In the genomic region with DNA sequence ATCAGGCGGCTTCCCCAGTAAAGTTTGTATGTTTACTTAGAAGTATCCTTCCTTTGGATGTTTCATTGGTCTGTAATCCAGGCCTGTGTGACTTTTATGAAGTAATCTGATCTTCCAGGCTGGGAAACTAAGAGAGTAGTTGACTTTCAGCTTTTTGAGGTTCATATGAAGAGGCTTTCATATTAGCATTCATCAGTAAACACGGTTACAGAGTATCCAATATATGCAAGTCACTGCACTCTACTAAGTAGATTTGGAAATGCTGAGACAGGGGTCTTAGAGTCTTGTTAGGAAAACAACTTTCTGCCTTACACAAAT, we compare ENCODE assay signal across 8 cellular contexts. TPM values are rescaled to one million over a fixed set of nuclear protein-coding genes. Genes with fewer than 3 reads are reported as not detected.
DNase-seq lines count a peak whose midpoint lies in the region; ATAC-seq and TF ChIP-seq lines count a peak whose summit lies in the region.

No MANE protein-coding gene starts in this region.

- TF ChIP-seq POLR2A in ovary (IDR thresholded peaks at IDR 0.05) = no peak

- ATAC-seq in HG03175 (IDR thresholded peaks at IDR 0.05; ENCODE audit: unreplicated experiment) (no peak), HG03280 (IDR thresholded peaks at IDR 0.05; ENCODE audit: unreplicated experiment) (no peak)

- no peaks in the 10 kb centered on the region for H3K27me3 ChIP-seq in ovary

- no peak for TF ChIP-seq EP300 in ovary (IDR thresholded peaks at IDR 0.05)

- no peaks in the 10 kb centered on the region for H3K9me3 ChIP-seq in ES-I3 (ENCODE audit: control insufficient read depth, insufficient read depth, low read length)
- no peaks in the 10 kb centered on the region for H3K9me3 ChIP-seq in ovary

- H3K36me3 ChIP-seq in ES-I3 (ENCODE audit: insufficient read depth, low read length) (peaks cover 3% of the 10 kb centered on the region; the same call in 1 of the 2 replicates), ovary (no peaks in the 10 kb centered on the region)

- H3K27ac ChIP-seq in epithelial cell of prostate = peak overlapping the region; percentile 85
- H3K27ac ChIP-seq in ovary = peak overlapping the region in 1 of 2 donors; percentile 81

- H3K4me1 ChIP-seq in ES-I3 (ENCODE audit: insufficient read depth, low read length) (peaks cover 6% of the 10 kb centered on the region; the same call in 1 of the 2 replicates), ovary (ENCODE audit: insufficient read depth) (peaks cover 2% of the 10 kb centered on the region)

- TF ChIP-seq CTCF in ovary (IDR thresholded peaks at IDR 0.05) = no peak

- DNase-seq in OCI-M1 (lab: John Stamatoyannopoulos, UW) (peak; percentile 61), epithelial cell of prostate (ENCODE audit: low read depth, low spot score) (no peak), ovary (no peak), NCI-H1048 (lab: John Stamatoyannopoulos, UW) (no peak), NCI-H510A (lab: John Stamatoyannopoulos, UW) (no peak)

- peak overlapping the region; percentile 87 for H3K9ac ChIP-seq in ES-I3 (ENCODE audit: low read depth, low read length)

- peak overlapping the region; percentile 87 for H3K4me3 ChIP-seq in ovary

- intact Hi-C loops in ovary (cut with DNase I) = no loop called here

- WGBS in ovary, 3 donors = 2 to 3% (median 3%) methylated on average over 2 of the region's 2 CpGs

RNA-seq across cellular contexts. Expression of a gene that starts 1.1 kb away (rescaled TPM):
- total RNA-seq in ovary = 10 to 100 TPM; 21.6 to 38.7 (median 35.2) TPM
- 10 to 100 TPM; 19.4 to 31.8 TPM for polyA plus RNA-seq in ovary

RNA-seq across cellular contexts. Expression of a gene that starts 15.0 kb away (rescaled TPM):
- 10 to 100 TPM; 15.5 to 33.9 (median 23.9) TPM for total RNA-seq in ovary
- polyA plus RNA-seq in ovary = 10 to 100 TPM; 17.8 to 26.9 TPM

RNA-seq across cellular contexts. Expression of a gene that starts 15.2 kb away (rescaled TPM):
- total RNA-seq in ovary = 10 to 100 TPM in 6 of 7 donors, 1 to 10 TPM in 1; 7.6 to 21.9 (median 18.5) TPM
- 10 to 100 TPM; 14.3 to 27.3 TPM for polyA plus RNA-seq in ovary
